Comparison of ENCODE assay signal across 12 cellular contexts in genomic region chr3:12423918-12424634, GRCh38.
A peak's percentile ranks its signal among the peaks of the same experiment; 100 is the strongest.
DNase-seq lines count a peak whose midpoint lies in the region; ATAC-seq and TF ChIP-seq lines count a peak whose summit lies in the region.
"Had no signal": no experiment of that assay in that cellular context is flagged by ENCODE, and none has a peak within 500 bp of the region (broad histone marks: within the 10 kb centered on the region; RNA-seq: fewer than 3 reads in every experiment).

No MANE protein-coding gene starts in this region.

- H3K27me3 Mint-ChIP-seq in GM23338 (ENCODE audit: insufficient read depth, low read depth, poor library complexity): peaks cover 11% of the 10 kb centered on the region

- no peaks in the 10 kb centered on the region for H3F3A ChIP-seq in GM23338 (replicated peaks; ENCODE audit: low read depth)

- DNase-seq in GM23338 (ENCODE audit: low spot score): no peak
- peak; percentile 76 for DNase-seq in NCI-H82 (lab: John Stamatoyannopoulos, UW)
- DNase-seq in fibroblast of lung (ENCODE audit: low read depth in 2 of 2): peak; percentile 77 to 78
- peak; percentile 62 for DNase-seq in stimulated activated CD4-positive, alpha-beta T cell treated with anti-CD3 and anti-CD28 coated beads, Interleukin-15, amount 100 ng/mL, for 24 hours
- no peak for DNase-seq in NCI-H2081 treated with DMSO at 0.1 percent for 48 hours (lab: John Stamatoyannopoulos, UW)
- no peak for DNase-seq in GM19240 (ENCODE audit: insufficient read length, low spot score)
- DNase-seq: erythroblast, GDM1, NCI-H1417 had no signal

- no peak overlapping the region for H3K4me2 ChIP-seq in GM23338
- no peak overlapping the region for H3K4me2 ChIP-seq in fibroblast of lung (ENCODE audit: extremely low read depth, insufficient read depth, low read length)

- no peak for ATAC-seq in GM23338
- no peak for ATAC-seq in HG03045 (IDR thresholded peaks at IDR 0.05; ENCODE audit: unreplicated experiment)

- peak overlapping the region; percentile 73 for H2AFZ ChIP-seq in GM23338
- no peak overlapping the region for H2AFZ ChIP-seq in fibroblast of lung (ENCODE audit: low read length)

- H3K79me2 ChIP-seq in GM23338 (replicated peaks; ENCODE audit: insufficient read depth) (no peaks in the 10 kb centered on the region), fibroblast of lung (ENCODE audit: control insufficient read depth, insufficient read depth, low read length) (no peaks in the 10 kb centered on the region)

- H4K20me1 ChIP-seq in GM23338 (replicated peaks; ENCODE audit: insufficient read depth) (no peaks in the 10 kb centered on the region), fibroblast of lung (ENCODE audit: control insufficient read depth, extremely low read depth, insufficient read depth, low read length) (no peaks in the 10 kb centered on the region)

- H3K4me1 ChIP-seq in GM23338 (ENCODE audit: insufficient read depth) (peaks cover 38% of the 10 kb centered on the region), fibroblast of lung (ENCODE audit: control insufficient read depth, extremely low read depth, insufficient read depth, low read length) (peaks cover 2% of the 10 kb centered on the region)
- H3K4me1 ChIP-seq: SJSA1 had no signal

- H3K9me2 ChIP-seq in GM23338 (ENCODE audit: insufficient read depth): no peaks in the 10 kb centered on the region

- H3K27ac Mint-ChIP-seq in GM23338: peak overlapping the region; percentile 56
- H3K27ac Mint-ChIP-seq: activated naive CD4-positive, alpha-beta T cell treated with anti-CD3 and anti-CD28 coated beads, Interleukin-2, amount 50 U/mL, for 24 hours had no signal

- H3K36me3 ChIP-seq in GM23338 (ENCODE audit: insufficient read depth) (no peaks in the 10 kb centered on the region), fibroblast of lung (ENCODE audit: control insufficient read depth, insufficient read depth, low read length) (no peaks in the 10 kb centered on the region)
- H3K36me3 ChIP-seq: SJSA1 had no signal

- H3K27ac ChIP-seq in GM23338 (ENCODE audit: low read depth) (no peak overlapping the region), fibroblast of lung (ENCODE audit: insufficient read depth, low read length) (no peak overlapping the region)
- H3K27ac ChIP-seq: SJSA1 had no signal

- no peak overlapping the region for H3K9ac ChIP-seq in fibroblast of lung (ENCODE audit: insufficient read depth, low read length)

- H3K4me3 Mint-ChIP-seq in GM23338: no peak overlapping the region
- H3K4me3 Mint-ChIP-seq: activated naive CD4-positive, alpha-beta T cell treated with anti-CD3 and anti-CD28 coated beads, Interleukin-2, amount 50 U/mL, for 24 hours had no signal

- H3K4me3 ChIP-seq in GM23338: no peak overlapping the region
- no peak overlapping the region for H3K4me3 ChIP-seq in fibroblast of lung (replicated peaks in 1 of 4; ENCODE audit: control extremely low read depth in 1 of 4, insufficient read depth in 1 of 4, low read depth in 3 of 4, low read length in 4 of 4)
- H3K4me3 ChIP-seq: SJSA1 had no signal

- H3K4me1 Mint-ChIP-seq in GM23338: peaks cover 46% of the 10 kb centered on the region
- H3K4me1 Mint-ChIP-seq: activated naive CD4-positive, alpha-beta T cell treated with anti-CD3 and anti-CD28 coated beads, Interleukin-2, amount 50 U/mL, for 24 hours had no signal

- no peaks in the 10 kb centered on the region for H3K27me3 ChIP-seq in GM23338 (ENCODE audit: insufficient read depth)
- no peaks in the 10 kb centered on the region for H3K27me3 ChIP-seq in fibroblast of lung (ENCODE audit: control insufficient read depth, insufficient read depth, low read length)

- no peaks in the 10 kb centered on the region for H3K9me3 ChIP-seq in fibroblast of lung (ENCODE audit: control insufficient read depth, insufficient read depth, low read depth, low read length)
- H3K9me3 ChIP-seq: SJSA1 had no signal

- H3K36me3 Mint-ChIP-seq in GM23338 (ENCODE audit: low read depth): no peaks in the 10 kb centered on the region
- H3K36me3 Mint-ChIP-seq: activated naive CD4-positive, alpha-beta T cell treated with anti-CD3 and anti-CD28 coated beads, Interleukin-2, amount 50 U/mL, for 24 hours had no signal

- no peak for TF ChIP-seq CTCF in GM23338 (conservative IDR thresholded peaks at IDR 0.05; ENCODE audit: low read depth in 2 of 2)
- no peak for TF ChIP-seq CTCF in fibroblast of lung (conservative IDR thresholded peaks at IDR 0.05 in 1 of 2, IDR thresholded peaks at IDR 0.05 in 1 of 2; ENCODE audit: low read depth in 1 of 2, low read length in 2 of 2)

- H3K9me3 Mint-ChIP-seq in GM23338: no peaks in the 10 kb centered on the region
- H3K9me3 Mint-ChIP-seq: activated naive CD4-positive, alpha-beta T cell treated with anti-CD3 and anti-CD28 coated beads, Interleukin-2, amount 50 U/mL, for 24 hours had no signal

TF ChIP-seq in GM23338, 12 proteins besides CTCF, POLR2A, EP300 and RAD21 (continues in another document):
- no peak for TF ChIP-seq EZH2 (IDR thresholded peaks at IDR 0.05; ENCODE audit: low read depth, unreplicated experiment)
- TF ChIP-seq ZNF331 (CRISPR knock-in tag; IDR thresholded peaks at IDR 0.05; ENCODE audit: low read depth): no peak
- no peak for TF ChIP-seq CREB1 (CRISPR knock-in tag; IDR thresholded peaks at IDR 0.05; ENCODE audit: low read depth)
- TF ChIP-seq ETS1 (IDR thresholded peaks at IDR 0.05): no peak
- TF ChIP-seq ZNF462 (CRISPR knock-in tag; IDR thresholded peaks at IDR 0.05): no peak
- TF ChIP-seq NANOG (IDR thresholded peaks at IDR 0.05; ENCODE audit: borderline replicate concordance): no peak
- TF ChIP-seq EZH2phosphoT487 (IDR thresholded peaks at IDR 0.05; ENCODE audit: unreplicated experiment): no peak
- TF ChIP-seq JUNB (IDR thresholded peaks at IDR 0.05; ENCODE audit: unreplicated experiment): no peak
- no peak for TF ChIP-seq STAT1 (IDR thresholded peaks at IDR 0.05; ENCODE audit: unreplicated experiment)
- TF ChIP-seq ZNF114 (CRISPR knock-in tag; IDR thresholded peaks at IDR 0.05): no peak

Comparison
In these comparisons a context has a peak if more than half of its experiments do, and no peak if none do; other contexts are left out.
1. DNase-seq: peak in NCI-H82 (single experiment), fibroblast of lung (2 of 2) and stimulated activated CD4-positive, alpha-beta T cell treated with anti-CD3 and anti-CD28 coated beads, Interleukin-15, amount 100 ng/mL, for 24 hours (single experiment); none in GM23338 (single experiment), NCI-H2081 treated with DMSO at 0.1 percent for 48 hours (single experiment) and GM19240 (single experiment).